Comparison of ENCODE assay signal across 1 cellular context in the genomic region with DNA sequence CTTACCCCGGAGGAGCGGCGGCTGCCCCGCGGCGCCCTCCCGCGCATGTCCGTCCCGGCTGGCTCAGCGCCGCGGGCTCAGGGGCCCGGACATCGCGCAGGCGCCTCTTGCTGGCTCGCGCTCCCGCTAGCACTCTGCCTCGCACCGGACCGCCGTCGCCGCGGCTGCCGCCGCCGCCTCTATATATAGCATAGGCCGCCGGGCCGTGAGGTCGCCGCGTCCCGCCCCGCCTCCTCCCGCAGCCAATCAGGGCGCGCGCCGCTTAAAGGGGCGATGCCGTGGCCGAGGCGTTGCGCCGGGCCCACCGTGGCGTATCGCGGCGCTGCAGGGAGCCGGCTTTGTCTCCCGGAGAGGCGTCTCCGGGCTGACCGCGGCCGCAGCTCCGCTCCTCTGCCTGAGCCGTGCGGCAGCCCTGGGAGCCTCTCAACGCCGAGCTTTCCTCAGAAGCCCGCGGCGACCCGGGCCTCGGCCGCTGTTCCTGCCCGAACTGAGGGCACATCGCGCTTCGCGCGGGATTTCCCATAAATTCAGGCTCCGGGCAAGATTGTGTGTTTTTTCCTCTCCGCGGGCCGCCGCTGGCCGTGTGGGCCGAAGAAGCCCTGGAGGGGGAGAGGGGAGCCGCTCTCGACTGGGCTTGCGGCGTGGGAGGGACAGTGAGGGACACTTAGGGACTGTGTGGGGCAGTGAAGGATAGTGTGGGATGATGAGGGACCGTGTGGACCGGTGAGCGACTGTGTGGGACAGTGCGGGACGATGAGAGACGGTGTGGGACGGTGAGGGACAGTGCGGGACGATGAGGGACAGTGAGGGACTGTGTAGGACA.
A peak's percentile ranks its signal among the peaks of the same experiment; 100 is the strongest.
TF ChIP-seq lines count a peak whose summit lies in the region.

A gene with protein sequence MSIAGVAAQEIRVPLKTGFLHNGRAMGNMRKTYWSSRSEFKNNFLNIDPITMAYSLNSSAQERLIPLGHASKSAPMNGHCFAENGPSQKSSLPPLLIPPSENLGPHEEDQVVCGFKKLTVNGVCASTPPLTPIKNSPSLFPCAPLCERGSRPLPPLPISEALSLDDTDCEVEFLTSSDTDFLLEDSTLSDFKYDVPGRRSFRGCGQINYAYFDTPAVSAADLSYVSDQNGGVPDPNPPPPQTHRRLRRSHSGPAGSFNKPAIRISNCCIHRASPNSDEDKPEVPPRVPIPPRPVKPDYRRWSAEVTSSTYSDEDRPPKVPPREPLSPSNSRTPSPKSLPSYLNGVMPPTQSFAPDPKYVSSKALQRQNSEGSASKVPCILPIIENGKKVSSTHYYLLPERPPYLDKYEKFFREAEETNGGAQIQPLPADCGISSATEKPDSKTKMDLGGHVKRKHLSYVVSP (minus strand): TSS at position 157 of the 823 bp plus-strand sequence. CDS start 10,690 bp downstream, outside the sequence.

TF ChIP-seq in K562, 482 proteins besides CTCF, POLR2A, EP300 and RAD21 (continued from another document and continues in another):
- peak in 1 of 3 experiments; percentile 35 for TF ChIP-seq YY1 (IDR thresholded peaks at IDR 0.05; ENCODE audit: borderline replicate concordance in 1 of 3, control insufficient read depth in 1 of 3, extremely low read depth in 1 of 3, insufficient read depth in 3 of 3, insufficient read length in 1 of 3, insufficient replicate concordance in 2 of 3, low read depth in 1 of 3, low read length in 2 of 3)
- peak; percentile 100 for TF ChIP-seq CTBP1 (IDR thresholded peaks at IDR 0.05; ENCODE audit: borderline replicate concordance)
- TF ChIP-seq TOE1 (IDR thresholded peaks at IDR 0.05; ENCODE audit: borderline replicate concordance): peak; percentile 66; the same call in 1 of the 2 replicates
- peak; percentile 93; the same call in 1 of the 2 replicates for TF ChIP-seq TOE1 (CRISPR knock-in tag; IDR thresholded peaks at IDR 0.05; ENCODE audit: borderline replicate concordance, low read depth)
- no peak for TF ChIP-seq CHCHD3 (CRISPR knock-in tag; IDR thresholded peaks at IDR 0.05)
- no peak for TF ChIP-seq ATF1 (CRISPR knock-in tag; IDR thresholded peaks at IDR 0.05)
- TF ChIP-seq ATF1 (tag; IDR thresholded peaks at IDR 0.05): peak; percentile 84
- TF ChIP-seq NR1H2 (CRISPR knock-in tag; IDR thresholded peaks at IDR 0.05): peak; percentile 96; the same call in 1 of the 2 replicates
- no peak for TF ChIP-seq SNAPC5 (CRISPR knock-in tag; IDR thresholded peaks at IDR 0.05)
- TF ChIP-seq YBX1 (IDR thresholded peaks at IDR 0.05): no peak
- TF ChIP-seq MEF2D (tag; conservative IDR thresholded peaks at IDR 0.05; ENCODE audit: low read depth): peak; percentile 56; the same call in 1 of the 2 replicates
- TF ChIP-seq, protein P1, sequence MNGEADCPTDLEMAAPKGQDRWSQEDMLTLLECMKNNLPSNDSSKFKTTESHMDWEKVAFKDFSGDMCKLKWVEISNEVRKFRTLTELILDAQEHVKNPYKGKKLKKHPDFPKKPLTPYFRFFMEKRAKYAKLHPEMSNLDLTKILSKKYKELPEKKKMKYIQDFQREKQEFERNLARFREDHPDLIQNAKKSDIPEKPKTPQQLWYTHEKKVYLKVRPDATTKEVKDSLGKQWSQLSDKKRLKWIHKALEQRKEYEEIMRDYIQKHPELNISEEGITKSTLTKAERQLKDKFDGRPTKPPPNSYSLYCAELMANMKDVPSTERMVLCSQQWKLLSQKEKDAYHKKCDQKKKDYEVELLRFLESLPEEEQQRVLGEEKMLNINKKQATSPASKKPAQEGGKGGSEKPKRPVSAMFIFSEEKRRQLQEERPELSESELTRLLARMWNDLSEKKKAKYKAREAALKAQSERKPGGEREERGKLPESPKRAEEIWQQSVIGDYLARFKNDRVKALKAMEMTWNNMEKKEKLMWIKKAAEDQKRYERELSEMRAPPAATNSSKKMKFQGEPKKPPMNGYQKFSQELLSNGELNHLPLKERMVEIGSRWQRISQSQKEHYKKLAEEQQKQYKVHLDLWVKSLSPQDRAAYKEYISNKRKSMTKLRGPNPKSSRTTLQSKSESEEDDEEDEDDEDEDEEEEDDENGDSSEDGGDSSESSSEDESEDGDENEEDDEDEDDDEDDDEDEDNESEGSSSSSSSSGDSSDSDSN (IDR thresholded peaks at IDR 0.05; ENCODE audit: borderline replicate concordance in 1 of 2, low read depth in 2 of 2, low read length in 2 of 2): peak; percentile 52 to 94; a peak in 2 of 4 replicates
- TF ChIP-seq ZBTB7A (IDR thresholded peaks at IDR 0.05; ENCODE audit: borderline replicate concordance, control insufficient read depth, low read depth, low read length): peak; percentile 4; the same call in 1 of the 2 replicates
- TF ChIP-seq, protein P2, sequence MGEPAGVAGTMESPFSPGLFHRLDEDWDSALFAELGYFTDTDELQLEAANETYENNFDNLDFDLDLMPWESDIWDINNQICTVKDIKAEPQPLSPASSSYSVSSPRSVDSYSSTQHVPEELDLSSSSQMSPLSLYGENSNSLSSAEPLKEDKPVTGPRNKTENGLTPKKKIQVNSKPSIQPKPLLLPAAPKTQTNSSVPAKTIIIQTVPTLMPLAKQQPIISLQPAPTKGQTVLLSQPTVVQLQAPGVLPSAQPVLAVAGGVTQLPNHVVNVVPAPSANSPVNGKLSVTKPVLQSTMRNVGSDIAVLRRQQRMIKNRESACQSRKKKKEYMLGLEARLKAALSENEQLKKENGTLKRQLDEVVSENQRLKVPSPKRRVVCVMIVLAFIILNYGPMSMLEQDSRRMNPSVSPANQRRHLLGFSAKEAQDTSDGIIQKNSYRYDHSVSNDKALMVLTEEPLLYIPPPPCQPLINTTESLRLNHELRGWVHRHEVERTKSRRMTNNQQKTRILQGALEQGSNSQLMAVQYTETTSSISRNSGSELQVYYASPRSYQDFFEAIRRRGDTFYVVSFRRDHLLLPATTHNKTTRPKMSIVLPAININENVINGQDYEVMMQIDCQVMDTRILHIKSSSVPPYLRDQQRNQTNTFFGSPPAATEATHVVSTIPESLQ (CRISPR knock-in tag; IDR thresholded peaks at IDR 0.05): peak; percentile 99
- TF ChIP-seq PHB (CRISPR knock-in tag; IDR thresholded peaks at IDR 0.05): 0 out of 2 replicates have a peak, but pooled peaks have one; percentile 72
- peak; percentile 62 for TF ChIP-seq KDM5B (IDR thresholded peaks at IDR 0.05; ENCODE audit: insufficient replicate concordance, low read depth, low read length)
- TF ChIP-seq E2F1 (CRISPR knock-in tag; IDR thresholded peaks at IDR 0.05): peak; percentile 96
- peak; percentile 85 for TF ChIP-seq NEUROD1 (IDR thresholded peaks at IDR 0.05; ENCODE audit: borderline replicate concordance, low read depth, low read length, partially characterized antibody)
- TF ChIP-seq, protein P3, sequence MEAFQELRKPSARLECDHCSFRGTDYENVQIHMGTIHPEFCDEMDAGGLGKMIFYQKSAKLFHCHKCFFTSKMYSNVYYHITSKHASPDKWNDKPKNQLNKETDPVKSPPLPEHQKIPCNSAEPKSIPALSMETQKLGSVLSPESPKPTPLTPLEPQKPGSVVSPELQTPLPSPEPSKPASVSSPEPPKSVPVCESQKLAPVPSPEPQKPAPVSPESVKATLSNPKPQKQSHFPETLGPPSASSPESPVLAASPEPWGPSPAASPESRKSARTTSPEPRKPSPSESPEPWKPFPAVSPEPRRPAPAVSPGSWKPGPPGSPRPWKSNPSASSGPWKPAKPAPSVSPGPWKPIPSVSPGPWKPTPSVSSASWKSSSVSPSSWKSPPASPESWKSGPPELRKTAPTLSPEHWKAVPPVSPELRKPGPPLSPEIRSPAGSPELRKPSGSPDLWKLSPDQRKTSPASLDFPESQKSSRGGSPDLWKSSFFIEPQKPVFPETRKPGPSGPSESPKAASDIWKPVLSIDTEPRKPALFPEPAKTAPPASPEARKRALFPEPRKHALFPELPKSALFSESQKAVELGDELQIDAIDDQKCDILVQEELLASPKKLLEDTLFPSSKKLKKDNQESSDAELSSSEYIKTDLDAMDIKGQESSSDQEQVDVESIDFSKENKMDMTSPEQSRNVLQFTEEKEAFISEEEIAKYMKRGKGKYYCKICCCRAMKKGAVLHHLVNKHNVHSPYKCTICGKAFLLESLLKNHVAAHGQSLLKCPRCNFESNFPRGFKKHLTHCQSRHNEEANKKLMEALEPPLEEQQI (IDR thresholded peaks at IDR 0.05): no peak
- TF ChIP-seq TARDBP (IDR thresholded peaks at IDR 0.05): no peak
- no peak for TF ChIP-seq DEAF1 (CRISPR knock-in tag; IDR thresholded peaks at IDR 0.05)
- TF ChIP-seq MYC (IDR thresholded peaks at IDR 0.05; ENCODE audit: low read depth, low read length): 0 out of 2 replicates have a peak, but pooled peaks have one; percentile 19
- no peak for TF ChIP-seq MYC (CRISPR knock-in tag; IDR thresholded peaks at IDR 0.05; ENCODE audit: borderline replicate concordance, low read depth)
- TF ChIP-seq SMC3 (conservative IDR thresholded peaks at IDR 0.05; ENCODE audit: insufficient read depth, low read depth, low read length): no peak
- peak in 1 of 2 experiments; percentile 80; a peak in 1 of 4 replicates for TF ChIP-seq SRF (CRISPR knock-in tag; IDR thresholded peaks at IDR 0.05)
- peak; percentile 78; the same call in 1 of the 2 replicates for TF ChIP-seq ZNF263 (CRISPR knock-in tag; IDR thresholded peaks at IDR 0.05; ENCODE audit: borderline replicate concordance)
- peak; percentile 15; the same call in 1 of the 2 replicates for TF ChIP-seq GTF2F1 (IDR thresholded peaks at IDR 0.05; ENCODE audit: low read depth, low read length)
- TF ChIP-seq, protein P4, sequence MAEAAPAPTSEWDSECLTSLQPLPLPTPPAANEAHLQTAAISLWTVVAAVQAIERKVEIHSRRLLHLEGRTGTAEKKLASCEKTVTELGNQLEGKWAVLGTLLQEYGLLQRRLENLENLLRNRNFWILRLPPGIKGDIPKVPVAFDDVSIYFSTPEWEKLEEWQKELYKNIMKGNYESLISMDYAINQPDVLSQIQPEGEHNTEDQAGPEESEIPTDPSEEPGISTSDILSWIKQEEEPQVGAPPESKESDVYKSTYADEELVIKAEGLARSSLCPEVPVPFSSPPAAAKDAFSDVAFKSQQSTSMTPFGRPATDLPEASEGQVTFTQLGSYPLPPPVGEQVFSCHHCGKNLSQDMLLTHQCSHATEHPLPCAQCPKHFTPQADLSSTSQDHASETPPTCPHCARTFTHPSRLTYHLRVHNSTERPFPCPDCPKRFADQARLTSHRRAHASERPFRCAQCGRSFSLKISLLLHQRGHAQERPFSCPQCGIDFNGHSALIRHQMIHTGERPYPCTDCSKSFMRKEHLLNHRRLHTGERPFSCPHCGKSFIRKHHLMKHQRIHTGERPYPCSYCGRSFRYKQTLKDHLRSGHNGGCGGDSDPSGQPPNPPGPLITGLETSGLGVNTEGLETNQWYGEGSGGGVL (CRISPR knock-in tag; IDR thresholded peaks at IDR 0.05): no peak
- TF ChIP-seq, protein P5, sequence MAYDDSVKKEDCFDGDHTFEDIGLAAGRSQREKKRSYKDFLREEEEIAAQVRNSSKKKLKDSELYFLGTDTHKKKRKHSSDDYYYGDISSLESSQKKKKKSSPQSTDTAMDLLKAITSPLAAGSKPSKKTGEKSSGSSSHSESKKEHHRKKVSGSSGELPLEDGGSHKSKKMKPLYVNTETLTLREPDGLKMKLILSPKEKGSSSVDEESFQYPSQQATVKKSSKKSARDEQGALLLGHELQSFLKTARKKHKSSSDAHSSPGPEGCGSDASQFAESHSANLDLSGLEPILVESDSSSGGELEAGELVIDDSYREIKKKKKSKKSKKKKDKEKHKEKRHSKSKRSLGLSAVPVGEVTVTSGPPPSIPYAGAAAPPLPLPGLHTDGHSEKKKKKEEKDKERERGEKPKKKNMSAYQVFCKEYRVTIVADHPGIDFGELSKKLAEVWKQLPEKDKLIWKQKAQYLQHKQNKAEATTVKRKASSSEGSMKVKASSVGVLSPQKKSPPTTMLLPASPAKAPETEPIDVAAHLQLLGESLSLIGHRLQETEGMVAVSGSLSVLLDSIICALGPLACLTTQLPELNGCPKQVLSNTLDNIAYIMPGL (CRISPR knock-in tag; IDR thresholded peaks at IDR 0.05): peak; percentile 84; the same call in 1 of the 2 replicates
- peak; percentile 10; the same call in 1 of the 2 replicates for TF ChIP-seq BHLHE40 (IDR thresholded peaks at IDR 0.05; ENCODE audit: low read length)
- TF ChIP-seq, protein P6, sequence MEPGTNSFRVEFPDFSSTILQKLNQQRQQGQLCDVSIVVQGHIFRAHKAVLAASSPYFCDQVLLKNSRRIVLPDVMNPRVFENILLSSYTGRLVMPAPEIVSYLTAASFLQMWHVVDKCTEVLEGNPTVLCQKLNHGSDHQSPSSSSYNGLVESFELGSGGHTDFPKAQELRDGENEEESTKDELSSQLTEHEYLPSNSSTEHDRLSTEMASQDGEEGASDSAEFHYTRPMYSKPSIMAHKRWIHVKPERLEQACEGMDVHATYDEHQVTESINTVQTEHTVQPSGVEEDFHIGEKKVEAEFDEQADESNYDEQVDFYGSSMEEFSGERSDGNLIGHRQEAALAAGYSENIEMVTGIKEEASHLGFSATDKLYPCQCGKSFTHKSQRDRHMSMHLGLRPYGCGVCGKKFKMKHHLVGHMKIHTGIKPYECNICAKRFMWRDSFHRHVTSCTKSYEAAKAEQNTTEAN (CRISPR knock-in tag; IDR thresholded peaks at IDR 0.05): peak; percentile 88; the same call in 1 of the 2 replicates
- no peak; the same call in 1 of the 2 replicates for TF ChIP-seq NFIC (IDR thresholded peaks at IDR 0.05)
- peak; percentile 55 for TF ChIP-seq RBM22 (IDR thresholded peaks at IDR 0.05; ENCODE audit: low read depth, low read length, poor library complexity, severe bottlenecking)
- no peak for TF ChIP-seq KDM1A (IDR thresholded peaks at IDR 0.05)
